ENCODE assay signal across 1 cellular context in the genomic region with DNA sequence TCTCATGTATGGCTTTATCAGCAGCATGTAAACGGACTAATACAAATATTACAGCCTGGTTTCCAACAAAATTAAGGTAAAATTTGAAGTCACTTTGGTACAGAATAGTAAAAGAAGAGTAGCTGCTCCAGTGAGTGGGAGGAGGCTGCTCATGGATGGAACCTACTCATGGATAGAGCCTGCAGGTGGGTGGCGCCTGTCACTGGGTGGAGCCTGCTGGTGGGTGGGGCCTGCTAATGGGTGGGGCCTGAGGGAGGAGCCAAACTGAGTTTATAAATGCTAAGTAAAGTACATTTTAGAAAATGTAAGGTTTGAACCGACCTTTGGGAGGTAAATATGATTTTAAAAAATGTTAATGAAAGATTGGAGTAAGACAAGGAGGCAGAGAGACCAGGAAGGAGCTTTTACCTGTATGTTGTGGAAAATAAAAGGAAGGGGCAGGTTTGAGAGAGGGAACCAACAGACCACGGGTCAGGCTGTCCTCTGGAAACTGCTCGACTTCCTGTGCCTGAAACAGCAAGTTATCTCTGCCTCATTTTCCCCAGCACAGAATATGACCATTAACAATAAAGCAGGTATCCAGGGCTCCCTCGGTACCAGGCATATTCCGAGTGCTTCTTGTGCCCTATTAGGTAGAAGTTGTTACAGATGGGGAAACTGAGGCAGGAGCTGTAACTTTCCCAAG.
TF ChIP-seq lines count a peak whose summit lies in the region.

No MANE protein-coding gene starts in this region.

TF ChIP-seq in WTC11, 78 proteins besides CTCF, POLR2A, EP300 and RAD21 (continued from another document):
- TF ChIP-seq IRF2 (CRISPR knock-in tag; IDR thresholded peaks at IDR 0.05; ENCODE audit: borderline replicate concordance, low read depth) (no peak), MXD4 (CRISPR knock-in tag; IDR thresholded peaks at IDR 0.05; ENCODE audit: borderline replicate concordance) (no peak), KAT7 (CRISPR knock-in tag; IDR thresholded peaks at IDR 0.05; ENCODE audit: borderline replicate concordance) (no peak)
- TF ChIP-seq, protein P1, sequence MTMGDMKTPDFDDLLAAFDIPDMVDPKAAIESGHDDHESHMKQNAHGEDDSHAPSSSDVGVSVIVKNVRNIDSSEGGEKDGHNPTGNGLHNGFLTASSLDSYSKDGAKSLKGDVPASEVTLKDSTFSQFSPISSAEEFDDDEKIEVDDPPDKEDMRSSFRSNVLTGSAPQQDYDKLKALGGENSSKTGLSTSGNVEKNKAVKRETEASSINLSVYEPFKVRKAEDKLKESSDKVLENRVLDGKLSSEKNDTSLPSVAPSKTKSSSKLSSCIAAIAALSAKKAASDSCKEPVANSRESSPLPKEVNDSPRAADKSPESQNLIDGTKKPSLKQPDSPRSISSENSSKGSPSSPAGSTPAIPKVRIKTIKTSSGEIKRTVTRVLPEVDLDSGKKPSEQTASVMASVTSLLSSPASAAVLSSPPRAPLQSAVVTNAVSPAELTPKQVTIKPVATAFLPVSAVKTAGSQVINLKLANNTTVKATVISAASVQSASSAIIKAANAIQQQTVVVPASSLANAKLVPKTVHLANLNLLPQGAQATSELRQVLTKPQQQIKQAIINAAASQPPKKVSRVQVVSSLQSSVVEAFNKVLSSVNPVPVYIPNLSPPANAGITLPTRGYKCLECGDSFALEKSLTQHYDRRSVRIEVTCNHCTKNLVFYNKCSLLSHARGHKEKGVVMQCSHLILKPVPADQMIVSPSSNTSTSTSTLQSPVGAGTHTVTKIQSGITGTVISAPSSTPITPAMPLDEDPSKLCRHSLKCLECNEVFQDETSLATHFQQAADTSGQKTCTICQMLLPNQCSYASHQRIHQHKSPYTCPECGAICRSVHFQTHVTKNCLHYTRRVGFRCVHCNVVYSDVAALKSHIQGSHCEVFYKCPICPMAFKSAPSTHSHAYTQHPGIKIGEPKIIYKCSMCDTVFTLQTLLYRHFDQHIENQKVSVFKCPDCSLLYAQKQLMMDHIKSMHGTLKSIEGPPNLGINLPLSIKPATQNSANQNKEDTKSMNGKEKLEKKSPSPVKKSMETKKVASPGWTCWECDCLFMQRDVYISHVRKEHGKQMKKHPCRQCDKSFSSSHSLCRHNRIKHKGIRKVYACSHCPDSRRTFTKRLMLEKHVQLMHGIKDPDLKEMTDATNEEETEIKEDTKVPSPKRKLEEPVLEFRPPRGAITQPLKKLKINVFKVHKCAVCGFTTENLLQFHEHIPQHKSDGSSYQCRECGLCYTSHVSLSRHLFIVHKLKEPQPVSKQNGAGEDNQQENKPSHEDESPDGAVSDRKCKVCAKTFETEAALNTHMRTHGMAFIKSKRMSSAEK (CRISPR knock-in tag; IDR thresholded peaks at IDR 0.05; ENCODE audit: borderline replicate concordance) = no peak
- TF ChIP-seq, protein P2, sequence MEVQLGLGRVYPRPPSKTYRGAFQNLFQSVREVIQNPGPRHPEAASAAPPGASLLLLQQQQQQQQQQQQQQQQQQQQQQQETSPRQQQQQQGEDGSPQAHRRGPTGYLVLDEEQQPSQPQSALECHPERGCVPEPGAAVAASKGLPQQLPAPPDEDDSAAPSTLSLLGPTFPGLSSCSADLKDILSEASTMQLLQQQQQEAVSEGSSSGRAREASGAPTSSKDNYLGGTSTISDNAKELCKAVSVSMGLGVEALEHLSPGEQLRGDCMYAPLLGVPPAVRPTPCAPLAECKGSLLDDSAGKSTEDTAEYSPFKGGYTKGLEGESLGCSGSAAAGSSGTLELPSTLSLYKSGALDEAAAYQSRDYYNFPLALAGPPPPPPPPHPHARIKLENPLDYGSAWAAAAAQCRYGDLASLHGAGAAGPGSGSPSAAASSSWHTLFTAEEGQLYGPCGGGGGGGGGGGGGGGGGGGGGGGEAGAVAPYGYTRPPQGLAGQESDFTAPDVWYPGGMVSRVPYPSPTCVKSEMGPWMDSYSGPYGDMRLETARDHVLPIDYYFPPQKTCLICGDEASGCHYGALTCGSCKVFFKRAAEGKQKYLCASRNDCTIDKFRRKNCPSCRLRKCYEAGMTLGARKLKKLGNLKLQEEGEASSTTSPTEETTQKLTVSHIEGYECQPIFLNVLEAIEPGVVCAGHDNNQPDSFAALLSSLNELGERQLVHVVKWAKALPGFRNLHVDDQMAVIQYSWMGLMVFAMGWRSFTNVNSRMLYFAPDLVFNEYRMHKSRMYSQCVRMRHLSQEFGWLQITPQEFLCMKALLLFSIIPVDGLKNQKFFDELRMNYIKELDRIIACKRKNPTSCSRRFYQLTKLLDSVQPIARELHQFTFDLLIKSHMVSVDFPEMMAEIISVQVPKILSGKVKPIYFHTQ (CRISPR knock-in tag; IDR thresholded peaks at IDR 0.05) = no peak
